Comparison of ENCODE assay signal across 10 cellular contexts in genomic region chr17:44900894-44901293, GRCh38. TPM values are rescaled to one million over a fixed set of nuclear protein-coding genes. Genes with fewer than 3 reads are reported as not detected.
DNase-seq lines count a peak whose midpoint lies in the region; ATAC-seq and TF ChIP-seq lines count a peak whose summit lies in the region.
"Had no signal": no experiment of that assay in that cellular context is flagged by ENCODE, and none has a peak within 500 bp of the region (broad histone marks: within the 10 kb centered on the region; RNA-seq: fewer than 3 reads in every experiment).

No MANE protein-coding gene starts in this region.

- peak overlapping the region in 7 of 9 donors; percentile 32 to 100 (median 99) for H3K27ac Mint-ChIP-seq in naive thymus-derived CD4-positive, alpha-beta T cell

- H3K27me3 Mint-ChIP-seq in naive thymus-derived CD4-positive, alpha-beta T cell = peaks cover 0 to 23% (median 5%) of the 10 kb centered on the region in 5 donors

- no peak overlapping the region for H3K4me3 ChIP-seq in cardiac fibroblast (replicated peaks in 1 of 2; ENCODE audit: low read depth in 2 of 2, low read length in 2 of 2)
- no peak overlapping the region for H3K4me3 ChIP-seq in naive thymus-derived CD4-positive, alpha-beta T cell (ENCODE audit: low read length)
- H3K4me3 ChIP-seq: body of pancreas had no signal

- H3K4me1 Mint-ChIP-seq in naive thymus-derived CD4-positive, alpha-beta T cell = peaks cover 20 to 35% (median 27%) of the 10 kb centered on the region in 7 donors

- ATAC-seq in naive thymus-derived CD4-positive, alpha-beta T cell = no peak
- ATAC-seq in HG03439 (IDR thresholded peaks at IDR 0.05; ENCODE audit: unreplicated experiment) = no peak
- ATAC-seq in HG03135 (IDR thresholded peaks at IDR 0.05; ENCODE audit: unreplicated experiment) = no peak
- ATAC-seq: body of pancreas; stimulated activated naive CD8-positive, alpha-beta T cell treated with anti-CD3 and anti-CD28 coated beads, Interleukin-15, Interleukin-2, amounts not matched to agents 100 U/mL and 50 U/mL, for 24 hours had no signal

- peaks cover 6 to 10% of the 10 kb centered on the region in 2 donors for H3K4me1 ChIP-seq in naive thymus-derived CD4-positive, alpha-beta T cell (ENCODE audit: control insufficient read depth in 2 of 2, insufficient read depth in 2 of 2, low read length in 2 of 2)

- H3K9me3 Mint-ChIP-seq in naive thymus-derived CD4-positive, alpha-beta T cell = peaks cover 0 to 5% (median 0%) of the 10 kb centered on the region in 11 donors

- peak overlapping the region in 3 of 10 donors; percentile 32 to 97 (median 95) for H3K4me3 Mint-ChIP-seq in naive thymus-derived CD4-positive, alpha-beta T cell

- POLR2A ChIA-PET in naive thymus-derived CD4-positive, alpha-beta T cell (lab: Charles Lee) = interaction anchor here (1.6 kb wide), 1 partner anchor 9 kb away, joined by 3 read pairs; no protein-coding TSS in a partner anchor

- CTCF ChIA-PET in naive thymus-derived CD4-positive, alpha-beta T cell (lab: Charles Lee) = no interaction called here

- intact Hi-C loops in naive thymus-derived CD4-positive, alpha-beta T cell (cut with micrococcal nuclease) = no loop called here

- no peak for TF ChIP-seq CTCF in cardiac fibroblast (IDR thresholded peaks at IDR 0.05; ENCODE audit: low read depth, low read length)

- DNase-seq in COR-L47 (lab: John Stamatoyannopoulos, UW) = peak; percentile 36
- DNase-seq in NCI-H226 = peak; percentile 86
- DNase-seq in cardiac fibroblast (ENCODE audit: low read depth in 2 of 2) = peak; percentile 90 to 95
- no peak for DNase-seq in naive thymus-derived CD4-positive, alpha-beta T cell
- DNase-seq in SIG-M5 (lab: John Stamatoyannopoulos, UW) = no peak
- DNase-seq in KG1 (lab: John Stamatoyannopoulos, UW) = no peak
- DNase-seq: body of pancreas; stimulated activated naive CD8-positive, alpha-beta T cell treated with anti-CD3 and anti-CD28 coated beads, Interleukin-15, Interleukin-2, amounts not matched to agents 100 U/mL and 50 U/mL, for 24 hours had no signal

- no peaks in the 10 kb centered on the region for H3K27me3 ChIP-seq in naive thymus-derived CD4-positive, alpha-beta T cell (ENCODE audit: control insufficient read depth in 2 of 2, insufficient read depth in 2 of 2, low read length in 2 of 2)
- H3K27me3 ChIP-seq: body of pancreas had no signal

- H3K36me3 ChIP-seq in naive thymus-derived CD4-positive, alpha-beta T cell (ENCODE audit: control insufficient read depth in 2 of 3, insufficient read depth in 3 of 3, low read length in 3 of 3) = no peaks in the 10 kb centered on the region

- H3K36me3 Mint-ChIP-seq in naive thymus-derived CD4-positive, alpha-beta T cell = peaks cover 0 to 6% (median 3%) of the 10 kb centered on the region in 5 donors

- no peak overlapping the region for H3K27ac ChIP-seq in naive thymus-derived CD4-positive, alpha-beta T cell (ENCODE audit: low read depth, low read length)
- H3K27ac ChIP-seq: body of pancreas had no signal

- H3K9me3 ChIP-seq in naive thymus-derived CD4-positive, alpha-beta T cell (ENCODE audit: control insufficient read depth in 2 of 3, low read length in 3 of 3) = no peaks in the 10 kb centered on the region
- H3K9me3 ChIP-seq: body of pancreas had no signal

RNA-seq across cellular contexts. Expression of gene EFTUD2, which starts 1.6 kb away (rescaled TPM):
- 100 to 1,000 TPM in 4 of 5 experiments, 10 to 100 TPM in 1; 94.3 to 157 (median 120) TPM for total RNA-seq in naive thymus-derived CD4-positive, alpha-beta T cell
- 10 to 100 TPM; 53.1 to 68.2 TPM for polyA plus RNA-seq in naive thymus-derived CD4-positive, alpha-beta T cell

RNA-seq across cellular contexts. Expression of gene GFAP, which starts 14.4 kb away (rescaled TPM):
- total RNA-seq in naive thymus-derived CD4-positive, alpha-beta T cell = not detected
- under 1 TPM in 1 of 2 donors, not detected in 1; 0.16 TPM for polyA plus RNA-seq in naive thymus-derived CD4-positive, alpha-beta T cell

RNA-seq across cellular contexts. Expression of gene KIF18B, which starts 46.7 kb away (rescaled TPM):
- total RNA-seq in naive thymus-derived CD4-positive, alpha-beta T cell = 10 to 100 TPM in 1 of 5 experiments, under 1 TPM in 1, not detected in 3; 0.17 to 57.2 TPM
- not detected for polyA plus RNA-seq in naive thymus-derived CD4-positive, alpha-beta T cell

RNA-seq across cellular contexts. Expression of gene HIGD1B, which starts 53.2 kb away (rescaled TPM):
- not detected for total RNA-seq in naive thymus-derived CD4-positive, alpha-beta T cell
- not detected for polyA plus RNA-seq in naive thymus-derived CD4-positive, alpha-beta T cell

Comparison
In these comparisons a context has a peak if more than half of its experiments do, and no peak if none do; other contexts are left out.
1. DNase-seq: peak in COR-L47 (single experiment), NCI-H226 (single experiment) and cardiac fibroblast (2 of 2); none in naive thymus-derived CD4-positive, alpha-beta T cell (0 of 9), SIG-M5 (single experiment) and KG1 (single experiment).